In the genomic region with DNA sequence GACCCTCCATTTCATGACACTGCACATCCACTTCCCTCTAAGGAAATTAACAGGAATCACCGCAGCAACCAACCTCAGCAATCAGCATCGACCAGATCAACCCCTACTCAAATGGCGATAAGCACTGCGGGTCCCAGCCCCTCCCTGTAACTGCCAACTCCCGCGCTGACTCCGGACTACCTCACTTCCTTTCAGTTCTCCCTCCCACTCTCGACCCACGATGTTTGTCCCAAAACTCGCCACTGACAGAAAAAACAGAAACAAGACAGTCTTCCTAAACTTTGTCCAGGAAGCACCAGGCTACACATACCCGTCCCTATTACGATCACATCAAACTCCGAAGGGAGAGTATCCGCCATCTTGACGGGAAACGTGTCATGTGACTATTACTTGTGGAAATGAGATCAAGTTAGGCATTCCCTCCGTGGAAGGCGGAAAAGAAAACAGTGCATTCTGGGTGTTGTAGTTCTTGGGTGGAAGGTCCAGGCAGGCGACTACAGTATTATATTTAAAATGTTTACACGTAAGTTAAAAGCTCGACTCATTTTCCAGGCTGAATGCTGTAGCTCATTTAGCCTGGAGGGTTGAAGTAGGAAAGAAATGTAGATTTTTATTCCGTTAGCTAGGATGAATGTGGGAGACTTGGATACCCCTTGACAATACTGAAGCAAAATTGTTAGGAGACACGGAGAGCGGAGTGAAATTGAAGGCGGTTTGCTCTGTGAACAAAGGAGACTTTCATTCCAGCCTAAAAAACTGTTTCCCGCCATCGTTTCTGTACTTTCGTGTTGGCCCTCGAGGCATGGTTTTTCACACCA, we compare ENCODE assay signal across 8 cellular contexts. TPM values are rescaled to one million over a fixed set of nuclear protein-coding genes. Genes with fewer than 3 reads are reported as not detected.
DNase-seq lines count a peak whose midpoint lies in the region; ATAC-seq and TF ChIP-seq lines count a peak whose summit lies in the region.

A gene with protein sequence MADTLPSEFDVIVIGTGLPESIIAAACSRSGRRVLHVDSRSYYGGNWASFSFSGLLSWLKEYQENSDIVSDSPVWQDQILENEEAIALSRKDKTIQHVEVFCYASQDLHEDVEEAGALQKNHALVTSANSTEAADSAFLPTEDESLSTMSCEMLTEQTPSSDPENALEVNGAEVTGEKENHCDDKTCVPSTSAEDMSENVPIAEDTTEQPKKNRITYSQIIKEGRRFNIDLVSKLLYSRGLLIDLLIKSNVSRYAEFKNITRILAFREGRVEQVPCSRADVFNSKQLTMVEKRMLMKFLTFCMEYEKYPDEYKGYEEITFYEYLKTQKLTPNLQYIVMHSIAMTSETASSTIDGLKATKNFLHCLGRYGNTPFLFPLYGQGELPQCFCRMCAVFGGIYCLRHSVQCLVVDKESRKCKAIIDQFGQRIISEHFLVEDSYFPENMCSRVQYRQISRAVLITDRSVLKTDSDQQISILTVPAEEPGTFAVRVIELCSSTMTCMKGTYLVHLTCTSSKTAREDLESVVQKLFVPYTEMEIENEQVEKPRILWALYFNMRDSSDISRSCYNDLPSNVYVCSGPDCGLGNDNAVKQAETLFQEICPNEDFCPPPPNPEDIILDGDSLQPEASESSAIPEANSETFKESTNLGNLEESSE (minus strand): TSS at position 385 of the 818 bp plus-strand sequence. CDS start 26 bp downstream, at position 359.

- H3K4me1 ChIP-seq in upper lobe of right lung, result no peaks in the 10 kb centered on the region

- H3K27me3 ChIP-seq in H7 (ENCODE audit: control insufficient read depth, insufficient read depth, low read length), result no peaks in the 10 kb centered on the region
- no peaks in the 10 kb centered on the region for H3K27me3 ChIP-seq in upper lobe of right lung

- H3K36me3 ChIP-seq in H7 (replicated peaks; ENCODE audit: control insufficient read depth, insufficient read depth, low read length) (no peaks in the 10 kb centered on the region), upper lobe of right lung (no peaks in the 10 kb centered on the region)

- H3K27ac ChIP-seq in upper lobe of right lung, result peak within 1 kb of the TSS; percentile 92

- H3K4me3 ChIP-seq in H7 (ENCODE audit: insufficient read depth, low read depth, low read length) (peak within 1 kb of the TSS; percentile 66), upper lobe of right lung (peak within 1 kb of the TSS; percentile 62)

- ATAC-seq in upper lobe of right lung, result peak; percentile 98

- DNase-seq in ELF-1 (ENCODE audit: low read depth, low spot score), result peak; percentile 90
- DNase-seq in H7, result peak; percentile 46
- peak; percentile 63 for DNase-seq in NCI-H226
- peak; percentile 81 for DNase-seq in activated effector memory CD4-positive, alpha-beta T cell treated with anti-CD3 and anti-CD28 coated beads, Interleukin-2, amount 50 U/mL, for 16 hours
- DNase-seq in head of caudate nucleus, result peak; percentile 46 to 92 (median 74)
- peak; percentile 95 for DNase-seq in pons (ENCODE audit: low spot score)
- DNase-seq in upper lobe of right lung, result peak; percentile 64
- no peak for DNase-seq in NCI-H748 (lab: John Stamatoyannopoulos, UW; ENCODE audit: unreplicated experiment)

- no peak for TF ChIP-seq CTCF in upper lobe of right lung (IDR thresholded peaks at IDR 0.05)

- intact Hi-C loops in head of caudate nucleus (cut with DNase I), result no loop called here
- intact Hi-C loops in upper lobe of right lung (cut with DNase I), result no loop called here

- no peaks in the 10 kb centered on the region for H3K9me3 ChIP-seq in upper lobe of right lung

RNA-seq across cellular contexts. Expression of the gene that starts here (rescaled TPM):
- 13.9 and 17.1 TPM in 2 replicates for total RNA-seq in H7 (2014; rRNA removed; shearing (Covaris generic))
- total RNA-seq in upper lobe of right lung, result 28.4 TPM
